In the genomic region with DNA sequence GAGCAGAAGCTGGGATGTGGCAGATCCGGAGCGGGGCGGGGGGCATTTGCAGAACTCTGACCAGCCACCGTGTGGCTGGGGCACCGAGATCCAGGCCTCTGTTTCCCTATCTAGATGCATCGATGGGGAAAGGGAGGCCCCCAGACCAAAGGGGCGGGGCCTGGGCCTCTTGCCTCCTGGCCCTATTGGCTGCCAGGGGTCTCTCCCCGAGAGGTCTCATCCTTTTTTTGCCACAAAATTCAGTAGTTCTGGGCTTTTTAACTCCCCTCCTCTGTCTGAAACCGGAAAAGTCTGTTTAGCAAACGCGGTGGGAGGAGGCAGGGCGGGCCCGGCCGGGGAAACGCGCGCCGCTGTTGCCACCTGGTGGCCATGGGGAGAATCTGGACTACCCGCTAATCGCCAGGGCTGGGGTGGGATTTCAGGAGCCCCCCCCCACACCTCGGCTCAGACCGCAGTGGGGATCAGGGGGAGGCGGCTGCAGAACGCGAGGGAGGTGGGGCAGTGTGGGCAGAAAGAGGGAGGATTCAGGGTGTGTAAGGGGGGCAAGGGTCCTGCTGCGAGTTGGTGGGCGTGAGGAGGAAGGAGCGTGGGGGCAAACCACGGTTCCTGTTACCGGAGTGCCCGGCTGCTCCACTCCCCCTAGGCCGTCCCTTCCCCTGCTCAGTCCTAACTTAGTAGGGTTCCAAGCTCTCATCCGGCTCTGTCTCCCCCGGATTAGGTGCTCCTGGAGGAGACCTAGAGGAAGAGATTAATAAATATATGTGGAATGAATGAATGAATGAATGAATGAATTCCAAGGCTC, we compare ENCODE assay signal across 8 cellular contexts. TPM values are rescaled to one million over a fixed set of nuclear protein-coding genes. Genes with fewer than 3 reads are reported as not detected.
DNase-seq lines count a peak whose midpoint lies in the region; ATAC-seq and TF ChIP-seq lines count a peak whose summit lies in the region.

No MANE protein-coding gene starts in this region.

- peak; percentile 69 for TF ChIP-seq CTCF in fibroblast of pulmonary artery (IDR thresholded peaks at IDR 0.05; ENCODE audit: low read length, missing control alignments)
- TF ChIP-seq CTCF in natural killer cell (IDR thresholded peaks at IDR 0.05): peak; percentile 94

- intact Hi-C loops in natural killer cell (cut with micrococcal nuclease): loop anchor here (1.0 kb wide), 2 partner anchors 51 to 120 kb away; no protein-coding TSS in a partner anchor

- peaks cover 9 to 11% of the 10 kb centered on the region in 2 donors for H3K4me1 Mint-ChIP-seq in natural killer cell
- peaks cover 17% of the 10 kb centered on the region for H3K4me1 Mint-ChIP-seq in stimulated activated effector memory CD8-positive, alpha-beta T cell treated with anti-CD3 and anti-CD28 coated beads, Interleukin-12 subunit alpha, Interleukin-12 subunit beta, amount 100 ng/mL, for 72 hours

- H3K27me3 Mint-ChIP-seq in natural killer cell (ENCODE audit: low read depth in 2 of 2): no peaks in the 10 kb centered on the region

- H3K27ac Mint-ChIP-seq in natural killer cell: peak overlapping the region; percentile 56 to 89
- H3K27ac Mint-ChIP-seq in stimulated activated effector memory CD8-positive, alpha-beta T cell treated with anti-CD3 and anti-CD28 coated beads, Interleukin-12 subunit alpha, Interleukin-12 subunit beta, amount 100 ng/mL, for 72 hours: peak overlapping the region; percentile 93

- H3K4me3 ChIP-seq in Jurkat, Clone E6-1 (ENCODE audit: low read length): peak overlapping the region; percentile 37
- no peak overlapping the region for H3K4me3 ChIP-seq in fibroblast of pulmonary artery (replicated peaks; ENCODE audit: low read depth, low read length)

- DNase-seq in EH (ENCODE audit: low read depth): peak; percentile 73
- peak; percentile 67 for DNase-seq in Jurkat, Clone E6-1 (ENCODE audit: low read depth, low spot score)
- DNase-seq in RKO (ENCODE audit: low spot score): peak; percentile 77
- DNase-seq in activated T-helper 1 cell treated with anti-CD3 and anti-CD28 coated beads, Interleukin-2, amount 50 U/mL, for 16 hours (ENCODE audit: low read depth in 1 of 2, low spot score in 1 of 2): peak; percentile 64 to 69
- DNase-seq in fibroblast of pulmonary artery (ENCODE audit: low read depth): peak; percentile 78
- DNase-seq in natural killer cell: peak; percentile 80
- DNase-seq in stimulated activated effector memory CD8-positive, alpha-beta T cell treated with anti-CD3 and anti-CD28 coated beads, Interleukin-12 subunit alpha, Interleukin-12 subunit beta, amount 100 ng/mL, for 72 hours (ENCODE audit: low spot score in 2 of 2): peak; percentile 80 to 89

- peak overlapping the region; percentile 38 for H3K4me3 Mint-ChIP-seq in natural killer cell
- H3K4me3 Mint-ChIP-seq in stimulated activated effector memory CD8-positive, alpha-beta T cell treated with anti-CD3 and anti-CD28 coated beads, Interleukin-12 subunit alpha, Interleukin-12 subunit beta, amount 100 ng/mL, for 72 hours: peak overlapping the region; percentile 46

- H3K36me3 Mint-ChIP-seq in natural killer cell: no peaks in the 10 kb centered on the region
- H3K36me3 Mint-ChIP-seq in stimulated activated effector memory CD8-positive, alpha-beta T cell treated with anti-CD3 and anti-CD28 coated beads, Interleukin-12 subunit alpha, Interleukin-12 subunit beta, amount 100 ng/mL, for 72 hours: peaks cover 52% of the 10 kb centered on the region

- ATAC-seq in natural killer cell (peak; percentile 94 to 99 (median 97)), GM21447 (IDR thresholded peaks at IDR 0.05; ENCODE audit: unreplicated experiment) (no peak)
- ATAC-seq in stimulated activated effector memory CD8-positive, alpha-beta T cell treated with anti-CD3 and anti-CD28 coated beads, Interleukin-12 subunit alpha, Interleukin-12 subunit beta, amount 100 ng/mL, for 72 hours: peak; percentile 90

- no peaks in the 10 kb centered on the region for H3K9me3 Mint-ChIP-seq in natural killer cell
- no peaks in the 10 kb centered on the region for H3K9me3 Mint-ChIP-seq in stimulated activated effector memory CD8-positive, alpha-beta T cell treated with anti-CD3 and anti-CD28 coated beads, Interleukin-12 subunit alpha, Interleukin-12 subunit beta, amount 100 ng/mL, for 72 hours

RNA-seq across cellular contexts. Expression of gene IL12RB1, which starts 28.3 kb away (rescaled TPM):
- polyA plus RNA-seq in Jurkat, Clone E6-1 (2012; ENCODE audit: insufficient read depth, insufficient read length): not detected
- total RNA-seq in natural killer cell: 100 to 1,000 TPM in 1 of 3 donors, 10 to 100 TPM in 2; 90.1 to 105 (median 95.7) TPM

RNA-seq across cellular contexts. Expression of gene MAST3, which starts 39.2 kb away (rescaled TPM):
- polyA plus RNA-seq in Jurkat, Clone E6-1 (2012; ENCODE audit: insufficient read depth, insufficient read length): 6.2 TPM
- total RNA-seq in natural killer cell: 100 to 1,000 TPM in 2 of 3 donors, 10 to 100 TPM in 1; 84.5 to 101 (median 101) TPM

RNA-seq across cellular contexts. Expression of gene ARRDC2, which starts 50.4 kb away (rescaled TPM):
- 16.4 TPM for polyA plus RNA-seq in Jurkat, Clone E6-1 (2012; ENCODE audit: insufficient read depth, insufficient read length)
- total RNA-seq in natural killer cell: 100 to 1,000 TPM; 110 to 131 (median 121) TPM
